ENCODE assay signal across 16 cellular contexts in the genomic region with DNA sequence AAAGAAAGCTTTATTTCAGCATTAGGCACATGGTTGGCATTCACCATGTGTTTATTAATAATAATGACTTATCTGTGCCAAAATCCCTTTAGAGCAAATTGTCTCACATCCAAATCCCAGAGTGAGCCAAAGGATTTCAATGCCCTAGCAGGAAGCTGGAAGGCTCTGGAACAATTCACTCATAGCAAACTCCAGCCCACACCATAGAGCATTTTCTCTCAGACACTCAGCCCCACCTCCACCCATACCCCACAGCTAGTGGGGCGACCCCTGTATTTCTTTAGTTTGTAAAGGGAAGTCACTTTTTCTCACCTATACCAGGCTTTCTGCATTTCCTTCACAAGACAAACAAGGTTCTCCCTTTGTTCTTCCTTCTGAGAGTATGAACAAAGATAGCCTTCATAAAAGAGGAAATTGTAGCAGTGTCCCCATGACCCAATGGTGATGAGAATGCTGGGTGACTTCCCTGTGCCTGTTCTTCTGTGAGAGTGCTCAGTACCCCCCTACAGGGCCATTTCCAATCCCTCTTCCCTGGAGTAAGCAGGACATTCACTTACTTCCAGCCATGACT.
A peak's percentile ranks its signal among the peaks of the same experiment; 100 is the strongest.
DNase-seq lines count a peak whose midpoint lies in the region; TF ChIP-seq lines count a peak whose summit lies in the region.
"Had no signal": no experiment of that assay in that cellular context is flagged by ENCODE, and none has a peak within 500 bp of the region (broad histone marks: within the 10 kb centered on the region; RNA-seq: fewer than 3 reads in every experiment).

No MANE protein-coding gene starts in this region.

- no peaks in the 10 kb centered on the region for H3K9me3 ChIP-seq in adrenal gland (replicated peaks in 1 of 3)

- H3K27ac ChIP-seq in cingulate gyrus (ENCODE audit: low read depth, low read length) = peak overlapping the region; percentile 83
- H3K27ac ChIP-seq in substantia nigra (ENCODE audit: low read depth, low read length, poor library complexity, severe bottlenecking) = peak overlapping the region; percentile 70
- H3K27ac ChIP-seq in adrenal gland = peak overlapping the region in 2 of 5 donors; percentile 3 to 37
- H3K27ac ChIP-seq: parathyroid adenoma had no signal

- H3K27me3 ChIP-seq in adrenal gland = no peaks in the 10 kb centered on the region

- DNase-seq in NB4 (ENCODE audit: low read depth) (peak; percentile 9), medulla oblongata (ENCODE audit: extremely low spot score) (peak; percentile 78), substantia nigra (lab: John Stamatoyannopoulos, UW) (peak in 19 of 49 donors; percentile 13 to 56 (median 29)), adrenal gland (no peak), OCI-M2 (lab: John Stamatoyannopoulos, UW; ENCODE audit: unreplicated experiment) (no peak), NCI-H2081 (lab: John Stamatoyannopoulos, UW) (no peak), A172 (ENCODE audit: low spot score) (no peak)
- DNase-seq: activated CD4-positive, alpha-beta T cell treated with anti-CD3 and anti-CD28 coated beads, Interleukin-2, amount 50 U/mL, for 4 hours; CD4-positive, alpha-beta memory T cell; cortex of kidney; Kasumi-1; stimulated activated CD4-positive, alpha-beta T cell treated with anti-CD3 and anti-CD28 coated beads, Interleukin-4, amount 100 ng/mL, for 24 hours; stimulated activated naive CD4-positive, alpha-beta T cell; T-helper 17 cell had no signal

- TF ChIP-seq POLR2A in NB4 (IDR thresholded peaks at IDR 0.05; ENCODE audit: extremely low read depth, insufficient read length) = no peak
- TF ChIP-seq POLR2A in adrenal gland (IDR thresholded peaks at IDR 0.05) = no peak

- H3K4me3 ChIP-seq in NB4 (ENCODE audit: low read depth, low read length) = no peak overlapping the region
- H3K4me3 ChIP-seq in adrenal gland = no peak overlapping the region

- peaks cover 4 to 10% of the 10 kb centered on the region in 2 donors for H3K4me1 ChIP-seq in adrenal gland (replicated peaks in 1 of 2)
- H3K4me1 ChIP-seq: parathyroid adenoma had no signal

- TF ChIP-seq CTCF in NB4 (IDR thresholded peaks at IDR 0.05; ENCODE audit: low read depth, low read length) = no peak
- TF ChIP-seq CTCF in adrenal gland (IDR thresholded peaks at IDR 0.05) = no peak

- intact Hi-C loops in adrenal gland (cut with DNase I) = no loop called here

- 67 to 82% (median 81%) methylated on average over 1 of the region's 1 CpG for WGBS in adrenal gland, 4 donors

- H3K36me3 ChIP-seq in adrenal gland (replicated peaks in 1 of 2) = no peaks in the 10 kb centered on the region

Comparison
In these comparisons a context has a peak if more than half of its experiments do, and no peak if none do; other contexts are left out.
1. DNase-seq: peak in NB4 (single experiment) and medulla oblongata (single experiment); none in adrenal gland (0 of 7), OCI-M2 (single experiment), NCI-H2081 (0 of 2) and A172 (single experiment).